Comparison of ENCODE assay signal across 9 cellular contexts in the genomic region with DNA sequence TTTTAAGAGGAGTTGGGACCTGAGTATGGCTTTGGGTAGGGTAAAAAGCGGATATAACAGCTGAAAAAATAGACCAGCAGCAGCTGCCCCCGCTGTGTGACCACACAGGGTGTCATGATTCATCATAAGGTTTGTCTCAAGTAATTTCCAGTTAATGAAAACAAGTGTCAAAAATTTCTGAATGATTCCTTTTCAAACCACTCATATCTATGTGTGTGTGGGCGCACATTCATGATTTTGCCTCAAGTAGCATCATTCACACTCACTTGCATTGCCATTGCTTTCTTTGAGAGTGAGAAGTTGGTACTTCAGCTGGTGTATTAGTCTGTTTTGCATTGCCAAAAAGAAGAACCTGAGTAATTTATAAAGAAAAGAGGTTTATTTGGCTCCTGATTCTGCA. TPM values are rescaled to one million over a fixed set of nuclear protein-coding genes. Genes with fewer than 3 reads are reported as not detected.
A peak's percentile ranks its signal among the peaks of the same experiment; 100 is the strongest.
DNase-seq lines count a peak whose midpoint lies in the region; ATAC-seq and TF ChIP-seq lines count a peak whose summit lies in the region.
"Had no signal": no experiment of that assay in that cellular context is flagged by ENCODE, and none has a peak within 500 bp of the region (broad histone marks: within the 10 kb centered on the region; RNA-seq: fewer than 3 reads in every experiment).

No MANE protein-coding gene starts in this region.

- no peak overlapping the region for H3K4me3 ChIP-seq in NB4 (ENCODE audit: low read depth, low read length)
- no peak overlapping the region for H3K4me3 ChIP-seq in brain microvascular endothelial cell (ENCODE audit: low read depth, low read length)
- H3K4me3 ChIP-seq: BLaER1 had no signal

- in situ Hi-C loops in brain microvascular endothelial cell (cut with HindIII; ENCODE audit: low pct_ligation_motif_present, low sequenced_read_pairs) = no loop called here

- no peaks in the 10 kb centered on the region for H3K9me3 Mint-ChIP-seq in stimulated activated naive CD8-positive, alpha-beta T cell treated with anti-CD3 and anti-CD28 coated beads, Interleukin-15, amount 100 ng/mL, for 72 hours

- no peak overlapping the region for H3K27ac ChIP-seq in brain microvascular endothelial cell
- H3K27ac ChIP-seq: BLaER1 had no signal

- no peaks in the 10 kb centered on the region for H3K36me3 ChIP-seq in brain microvascular endothelial cell (replicated peaks)
- H3K36me3 ChIP-seq: BLaER1 had no signal

- peaks cover 98% of the 10 kb centered on the region for H3K4me1 Mint-ChIP-seq in stimulated activated naive CD8-positive, alpha-beta T cell treated with anti-CD3 and anti-CD28 coated beads, Interleukin-15, amount 100 ng/mL, for 72 hours

- H3K27ac Mint-ChIP-seq in stimulated activated naive CD8-positive, alpha-beta T cell treated with anti-CD3 and anti-CD28 coated beads, Interleukin-15, amount 100 ng/mL, for 72 hours = peak overlapping the region; percentile 93 to 98

- TF ChIP-seq CTCF in NB4 (IDR thresholded peaks at IDR 0.05; ENCODE audit: low read depth, low read length) (no peak), brain microvascular endothelial cell (IDR thresholded peaks at IDR 0.05; ENCODE audit: low read depth, low read length, missing control alignments) (no peak)

- peak overlapping the region; percentile 72 to 85 for H3K4me3 Mint-ChIP-seq in stimulated activated naive CD8-positive, alpha-beta T cell treated with anti-CD3 and anti-CD28 coated beads, Interleukin-15, amount 100 ng/mL, for 72 hours

- no peaks in the 10 kb centered on the region for H3K27me3 Mint-ChIP-seq in stimulated activated naive CD8-positive, alpha-beta T cell treated with anti-CD3 and anti-CD28 coated beads, Interleukin-15, amount 100 ng/mL, for 72 hours

- peak; percentile 62 for ATAC-seq in stimulated activated naive CD8-positive, alpha-beta T cell treated with anti-CD3 and anti-CD28 coated beads, Interleukin-15, amount 100 ng/mL, for 72 hours
- no peak for ATAC-seq in GM21447 (IDR thresholded peaks at IDR 0.05; ENCODE audit: unreplicated experiment)

- peak; percentile 75 for DNase-seq in activated naive CD4-positive, alpha-beta T cell treated with Interleukin-2 at 50 U/mL for 16 hours
- DNase-seq in activated naive CD4-positive, alpha-beta T cell (lab: John Stamatoyannopoulos, UW) = no peak
- DNase-seq in NB4 (ENCODE audit: low read depth) (peak; percentile 90), brain microvascular endothelial cell (peak; percentile 77), SK-N-DZ (ENCODE audit: low spot score) (no peak), erythroblast (lab: John Stamatoyannopoulos, UW) (no peak)
- peak; percentile 53 to 77 for DNase-seq in stimulated activated naive CD8-positive, alpha-beta T cell treated with anti-CD3 and anti-CD28 coated beads, Interleukin-15, amount 100 ng/mL, for 72 hours

- H3K27me3 ChIP-seq in brain microvascular endothelial cell (replicated peaks) = no peaks in the 10 kb centered on the region
- H3K27me3 ChIP-seq: BLaER1 had no signal

- TF ChIP-seq POLR2A in NB4 (IDR thresholded peaks at IDR 0.05; ENCODE audit: extremely low read depth, insufficient read length) = no peak
- no peak for TF ChIP-seq POLR2A in erythroblast (IDR thresholded peaks at IDR 0.05; ENCODE audit: low read length)

RNA-seq across cellular contexts. Expression of a gene that starts 12.1 kb away (rescaled TPM):
- 14.9 and 17.9 TPM in 2 replicates for polyA plus RNA-seq in SK-N-DZ (2014; cell fraction: cytosol; rRNA removed)
- 5.8 and 12.8 TPM in 2 replicates for polyA plus RNA-seq in SK-N-DZ (2014; cell fraction: nucleus; rRNA removed)

Comparison
In these comparisons a context has a peak if more than half of its experiments do, and no peak if none do; other contexts are left out.
1. DNase-seq: peak in activated naive CD4-positive, alpha-beta T cell treated with Interleukin-2 at 50 U/mL for 16 hours (single experiment), NB4 (single experiment), brain microvascular endothelial cell (single experiment) and stimulated activated naive CD8-positive, alpha-beta T cell treated with anti-CD3 and anti-CD28 coated beads, Interleukin-15, amount 100 ng/mL, for 72 hours (2 of 2); none in activated naive CD4-positive, alpha-beta T cell (0 of 4), SK-N-DZ (single experiment) and erythroblast (0 of 2).